ENCODE assay signal across 13 cellular contexts in genomic region chr15:98381446-98381845, GRCh38.
DNase-seq lines count a peak whose midpoint lies in the region; ATAC-seq and TF ChIP-seq lines count a peak whose summit lies in the region.
"Had no signal": no experiment of that assay in that cellular context is flagged by ENCODE, and none has a peak within 500 bp of the region (broad histone marks: within the 10 kb centered on the region; RNA-seq: fewer than 3 reads in every experiment).

No MANE protein-coding gene starts in this region.

- H3K36me3 Mint-ChIP-seq in activated naive CD4-positive, alpha-beta T cell treated with anti-CD3 and anti-CD28 coated beads, Interleukin-2, amount 50 U/mL, for 72 hours = no peaks in the 10 kb centered on the region
- H3K36me3 Mint-ChIP-seq: CD4-positive, alpha-beta memory T cell had no signal

- WGBS in suprapubic skin = 86% methylated on average over 2 of the region's 2 CpGs

- peaks cover 0 to 8% of the 10 kb centered on the region in 2 donors for H3K9me3 Mint-ChIP-seq in activated naive CD4-positive, alpha-beta T cell treated with anti-CD3 and anti-CD28 coated beads, Interleukin-2, amount 50 U/mL, for 72 hours

- no peak for ATAC-seq in activated naive CD4-positive, alpha-beta T cell treated with anti-CD3 and anti-CD28 coated beads, Interleukin-2, amount 50 U/mL, for 72 hours

- peak; percentile 34 for DNase-seq in LHCN-M2 (ENCODE audit: low read depth)
- DNase-seq in astrocyte of the hippocampus (ENCODE audit: low read depth, low spot score) = peak; percentile 28
- DNase-seq in glomerular visceral epithelial cell (ENCODE audit: extremely low spot score) = peak; percentile 41
- DNase-seq in NCI-H82 treated with DMSO at 0.1 percent for 48 hours (lab: John Stamatoyannopoulos, UW; ENCODE audit: unreplicated experiment) = no peak
- DNase-seq in suprapubic skin (ENCODE audit: low spot score in 2 of 2) = no peak
- no peak for DNase-seq in NCI-H2107 (lab: John Stamatoyannopoulos, UW)
- DNase-seq in activated naive CD4-positive, alpha-beta T cell treated with anti-CD3 and anti-CD28 coated beads, Interleukin-2, amount 50 U/mL, for 72 hours (ENCODE audit: low spot score in 2 of 2) = no peak
- DNase-seq: BE2C; CD4-positive, alpha-beta memory T cell; DMS79; EL had no signal

- no peak overlapping the region for H3K27ac ChIP-seq in suprapubic skin
- H3K27ac ChIP-seq: A549, C4-2B had no signal

- no peaks in the 10 kb centered on the region for H3K36me3 ChIP-seq in suprapubic skin
- H3K36me3 ChIP-seq: BE2C had no signal

- no peak for TF ChIP-seq EP300 in suprapubic skin (IDR thresholded peaks at IDR 0.05)

- no peaks in the 10 kb centered on the region for H3K4me1 ChIP-seq in suprapubic skin
- H3K4me1 ChIP-seq: A549, BE2C had no signal

- TF ChIP-seq POLR2A in suprapubic skin (IDR thresholded peaks at IDR 0.05) = no peak

- TF ChIP-seq CTCF in suprapubic skin (IDR thresholded peaks at IDR 0.05) = no peak

- peaks cover 8% of the 10 kb centered on the region for H3K27me3 ChIP-seq in suprapubic skin

- no peak overlapping the region for H3K4me3 ChIP-seq in suprapubic skin
- H3K4me3 ChIP-seq: A549 had no signal

- H3K27ac Mint-ChIP-seq in activated naive CD4-positive, alpha-beta T cell treated with anti-CD3 and anti-CD28 coated beads, Interleukin-2, amount 50 U/mL, for 72 hours = no peak overlapping the region
- H3K27ac Mint-ChIP-seq: CD4-positive, alpha-beta memory T cell had no signal

- H3K9me3 ChIP-seq in suprapubic skin = peaks cover 6% of the 10 kb centered on the region
- H3K9me3 ChIP-seq: BE2C had no signal

Comparison
In these comparisons a context has a peak if more than half of its experiments do, and no peak if none do; other contexts are left out.
1. DNase-seq: peak in LHCN-M2 (single experiment), astrocyte of the hippocampus (single experiment) and glomerular visceral epithelial cell (single experiment); none in NCI-H82 treated with DMSO at 0.1 percent for 48 hours (single experiment), suprapubic skin (0 of 2), NCI-H2107 (single experiment) and activated naive CD4-positive, alpha-beta T cell treated with anti-CD3 and anti-CD28 coated beads, Interleukin-2, amount 50 U/mL, for 72 hours (0 of 2).